ENCODE assay signal across 20 cellular contexts in the genomic region with DNA sequence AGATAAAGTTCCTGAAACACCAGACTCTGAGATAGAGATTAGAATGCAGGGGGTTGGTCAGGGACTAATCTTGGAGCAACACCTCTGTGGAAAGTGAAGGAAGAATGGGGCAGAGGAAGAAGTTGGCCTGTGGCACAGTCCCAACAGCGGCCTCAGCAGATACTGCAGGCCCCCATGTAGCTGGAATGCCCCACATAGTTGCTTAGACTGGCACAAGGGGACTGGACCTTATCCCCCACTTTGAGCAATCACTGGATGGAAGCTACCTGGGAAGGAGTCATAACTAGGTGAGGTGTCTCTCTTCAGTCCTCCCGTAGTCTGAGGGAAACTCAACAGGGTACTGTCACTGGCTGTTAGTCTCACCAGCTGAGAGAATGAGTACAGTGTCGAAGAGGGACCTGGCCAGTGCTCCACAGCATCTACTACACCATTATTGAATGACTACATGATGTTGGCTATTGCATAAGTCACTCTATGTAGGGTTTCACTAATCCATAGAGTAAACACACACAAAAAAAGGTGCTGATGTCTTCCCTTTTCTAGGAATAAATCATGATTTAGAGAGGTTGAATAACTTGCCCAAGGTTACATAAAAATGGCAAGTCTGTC. TPM values are rescaled to one million over a fixed set of nuclear protein-coding genes. Genes with fewer than 3 reads are reported as not detected.
"Had no signal": no experiment of that assay in that cellular context is flagged by ENCODE, and none has a peak within 500 bp of the region (broad histone marks: within the 10 kb centered on the region; RNA-seq: fewer than 3 reads in every experiment).

No MANE protein-coding gene starts in this region.

- H3K4me2 ChIP-seq: neural progenitor cell had no signal

- DNase-seq: cortex of kidney; dorsolateral prefrontal cortex; effector CD8-positive, alpha-beta T cell; gastrocnemius medialis; heart right ventricle; islet precursor cell; left ventricle myocardium superior; mesenchymal stem cell; midbrain; nucleus accumbens; ovary; small intestine; stimulated activated CD4-positive, alpha-beta T cell treated with anti-CD3 and anti-CD28 coated beads, Interleukin-12 subunit alpha, Interleukin-12 subunit beta, amount 100 ng/mL, for 4 hours; stimulated activated naive CD4-positive, alpha-beta T cell treated with Interleukin-2 at 50 U/mL for 16 hours; tibial artery had no signal

- H3K4me3 ChIP-seq: dorsolateral prefrontal cortex, gastrocnemius medialis, heart right ventricle, lung, neural progenitor cell, ovary, right atrium auricular region, suprapubic skin, tibial artery had no signal

- H3K27me3 ChIP-seq: dorsolateral prefrontal cortex, gastrocnemius medialis, heart right ventricle, neural progenitor cell, ovary, right atrium auricular region, suprapubic skin, tibial artery had no signal

- H3K9ac ChIP-seq: neural progenitor cell had no signal

- H3K27ac ChIP-seq: dorsolateral prefrontal cortex, gastrocnemius medialis, heart right ventricle, neural progenitor cell, ovary, right atrium auricular region, suprapubic skin, tibial artery had no signal

- H3K4me1 ChIP-seq: gastrocnemius medialis, heart right ventricle, neural progenitor cell, right atrium auricular region, suprapubic skin, tibial artery had no signal

- H3K36me3 ChIP-seq: gastrocnemius medialis, heart right ventricle, neural progenitor cell, ovary, right atrium auricular region, suprapubic skin, tibial artery had no signal

- H3K9me3 ChIP-seq: gastrocnemius medialis, ovary, suprapubic skin, tibial artery had no signal

- H2AFZ ChIP-seq: neural progenitor cell had no signal

- ATAC-seq: gastrocnemius medialis; heart right ventricle; left ventricle myocardium superior; natural killer cell treated with Interleukin-12 subunit alpha and Interleukin-12 subunit beta and Interleukin-15 and Interleukin-18, amount 100 ng/mL, for 72 hours had no signal

RNA-seq across cellular contexts. Expression of gene ADGRG6, which starts 47.5 kb away (rescaled TPM):
- total RNA-seq: natural killer cell treated with Interleukin-12 subunit alpha and Interleukin-12 subunit beta and Interleukin-15 and Interleukin-18, amount 100 ng/mL, for 72 hours had no signal
